Comparison of ENCODE assay signal across 32 cellular contexts in the genomic region with DNA sequence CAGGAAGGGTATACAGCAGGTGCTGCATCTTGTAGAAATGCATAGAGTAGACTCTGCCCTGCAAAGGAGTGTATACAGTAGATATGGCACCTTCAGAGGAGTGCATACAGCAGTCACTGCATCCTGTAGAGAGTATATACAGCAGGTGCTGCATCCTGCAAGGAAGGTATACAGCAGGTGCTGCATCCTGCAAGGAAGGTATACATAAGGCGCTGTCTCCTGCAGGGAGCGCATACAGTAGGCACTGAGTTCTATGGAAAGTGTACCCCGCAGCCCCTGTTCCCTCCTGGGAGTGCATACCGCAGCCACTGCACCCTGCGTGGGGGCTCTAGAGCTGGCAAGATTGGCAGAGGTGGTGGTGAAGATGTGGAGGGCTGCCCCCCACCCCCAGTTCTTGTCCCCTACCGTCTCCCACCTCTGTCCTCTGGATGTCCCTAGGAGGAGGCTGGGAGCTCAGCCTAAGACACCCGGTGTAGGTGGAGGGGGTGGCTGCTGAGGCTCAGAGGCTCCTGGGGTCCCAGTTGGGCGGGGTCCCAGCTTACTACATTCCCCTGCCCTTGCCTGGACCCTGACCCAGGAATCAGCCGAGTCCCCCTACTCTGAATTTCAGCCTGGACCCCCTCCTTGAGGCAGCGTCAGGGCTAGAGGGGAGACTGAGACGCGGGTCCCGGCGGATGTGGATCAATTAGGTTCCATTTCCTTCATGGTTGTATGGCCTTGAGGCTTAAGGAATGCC. TPM values are rescaled to one million over a fixed set of nuclear protein-coding genes. Genes with fewer than 3 reads are reported as not detected.
"Had no signal": no experiment of that assay in that cellular context is flagged by ENCODE, and none has a peak within 500 bp of the region (broad histone marks: within the 10 kb centered on the region; RNA-seq: fewer than 3 reads in every experiment).

No MANE protein-coding gene starts in this region.

- H3K27ac Mint-ChIP-seq: activated B cell treated with CpG ODN at 0.5 μM for 24 hours; activated CD8-positive, alpha-beta T cell treated with anti-CD3 and anti-CD28 coated beads for 36 hours; activated naive CD8-positive, alpha-beta T cell; activated T-helper 17 cell treated with anti-CD3 and anti-CD28 coated beads, Interleukin-2, amount 50 U/mL, for 72 hours; effector memory CD8-positive, alpha-beta T cell; T-helper 17 cell; T-helper 2 cell treated with Interferon-gamma antibody and Interleukin-4, amounts not matched to agents 5 μg/mL and 100 μg/mL, for 36 hours had no signal

- H3K9me3 Mint-ChIP-seq: activated B cell treated with CpG ODN at 0.5 μM for 24 hours; activated CD8-positive, alpha-beta T cell treated with anti-CD3 and anti-CD28 coated beads for 36 hours; activated T-cell treated with anti-CD3 and anti-CD28 coated beads, Interleukin-2, amount 50 U/mL, for 4 hours; activated T-helper 17 cell treated with anti-CD3 and anti-CD28 coated beads, Interleukin-2, amount 50 U/mL, for 72 hours; effector memory CD8-positive, alpha-beta T cell; T-helper 2 cell treated with Interferon-gamma antibody and Interleukin-4, amounts not matched to agents 5 μg/mL and 100 μg/mL, for 36 hours had no signal

- H3K36me3 ChIP-seq: esophagus muscularis mucosa, WERI-Rb-1 had no signal

- H3K27ac ChIP-seq: esophagus muscularis mucosa, foreskin keratinocyte, WERI-Rb-1 had no signal

- H3K36me3 Mint-ChIP-seq: activated naive CD8-positive, alpha-beta T cell had no signal

- H3K27me3 Mint-ChIP-seq: activated naive CD8-positive, alpha-beta T cell; activated T-helper 17 cell treated with anti-CD3 and anti-CD28 coated beads, Interleukin-2, amount 50 U/mL, for 72 hours; T-helper 17 cell had no signal

- H3K27me3 ChIP-seq: foreskin keratinocyte had no signal

- H3K4me1 ChIP-seq: foreskin keratinocyte had no signal

- H3K4me1 Mint-ChIP-seq: activated T-helper 17 cell treated with anti-CD3 and anti-CD28 coated beads, Interleukin-2, amount 50 U/mL, for 72 hours had no signal

- H3K4me3 ChIP-seq: esophagus muscularis mucosa had no signal

- H3K4me3 Mint-ChIP-seq: activated B cell treated with CpG ODN at 0.5 μM for 24 hours; activated CD8-positive, alpha-beta T cell treated with anti-CD3 and anti-CD28 coated beads for 36 hours; activated naive CD8-positive, alpha-beta T cell; activated T-cell treated with anti-CD3 and anti-CD28 coated beads, Interleukin-2, amount 50 U/mL, for 4 hours; activated T-helper 17 cell treated with anti-CD3 and anti-CD28 coated beads, Interleukin-2, amount 50 U/mL, for 72 hours; T-helper 17 cell; T-helper 2 cell treated with Interferon-gamma antibody and Interleukin-4, amounts not matched to agents 5 μg/mL and 100 μg/mL, for 36 hours had no signal

- DNase-seq: activated B cell treated with CpG ODN at 0.5 μM for 24 hours; activated CD4-positive, alpha-beta T cell treated with anti-CD3 and anti-CD28 coated beads for 48 hours; activated CD4-positive, alpha-beta T cell treated with anti-CD3 and anti-CD28 coated beads, Interleukin-2, amount 50 U/mL, for 1 hour; activated CD4-positive, alpha-beta T cell treated with anti-CD3 and anti-CD28 coated beads, Interleukin-2, amount 50 U/mL, for 48 hours; activated CD8-positive, alpha-beta memory T cell treated with anti-CD3 and anti-CD28 coated beads for 24 hours; activated CD8-positive, alpha-beta T cell treated with anti-CD3 and anti-CD28 coated beads for 36 hours; activated effector memory CD4-positive, alpha-beta T cell treated with Interleukin-2 at 50 U/mL for 16 hours; activated gamma-delta T cell treated with Interleukin-2 at 50 U/mL for 16 hours; activated naive CD4-positive, alpha-beta T cell treated with anti-CD3 and anti-CD28 coated beads, Interleukin-2, amount 50 U/mL, for 16 hours; activated naive CD4-positive, alpha-beta T cell treated with Interleukin-2 at 50 U/mL for 16 hours; activated T-cell treated with anti-CD3 and anti-CD28 coated beads, Interleukin-2, amount 50 U/mL, for 4 hours; amniotic stem cell; anterior cingulate cortex; caudate nucleus; cortex of kidney; dermis blood vessel endothelial cell; effector CD4-positive, alpha-beta T cell; effector memory CD8-positive, alpha-beta T cell; erythroblast; foreskin keratinocyte; head of caudate nucleus; T-helper 1 cell; T-helper 17 cell; T1000; WERI-Rb-1 had no signal

- ATAC-seq: activated CD4-positive, CD25-positive, alpha-beta regulatory T cell treated with anti-CD3 and anti-CD28 coated beads, Interleukin-2, amount 50 U/mL, for 24 hours; activated CD8-positive, alpha-beta T cell treated with anti-CD3 and anti-CD28 coated beads for 36 hours; activated T-cell treated with anti-CD3 and anti-CD28 coated beads, Interleukin-2, amount 50 U/mL, for 4 hours; activated T-helper 17 cell treated with anti-CD3 and anti-CD28 coated beads, Interleukin-2, amount 50 U/mL, for 72 hours; effector memory CD8-positive, alpha-beta T cell; foreskin keratinocyte; T-helper 17 cell had no signal

- FAIRE-seq: astrocyte, colon had no signal

RNA-seq across cellular contexts. Expression of gene ADAMTSL5, which starts 2.3 kb away (rescaled TPM):
- total RNA-seq: activated B cell treated with CpG ODN at 0.5 μM for 24 hours, dermis blood vessel endothelial cell had no signal

RNA-seq across cellular contexts. Expression of gene PLK5, which starts 8.7 kb away (rescaled TPM):
- total RNA-seq: activated B cell treated with CpG ODN at 0.5 μM for 24 hours; activated CD8-positive, alpha-beta T cell treated with anti-CD3 and anti-CD28 coated beads for 36 hours; activated T-cell treated with anti-CD3 and anti-CD28 coated beads, Interleukin-2, amount 50 U/mL, for 4 hours; activated T-helper 17 cell treated with anti-CD3 and anti-CD28 coated beads, Interleukin-2, amount 50 U/mL, for 72 hours; dermis blood vessel endothelial cell; foreskin keratinocyte; T-helper 17 cell had no signal
- polyA plus RNA-seq: foreskin keratinocyte had no signal
